In the genomic region with DNA sequence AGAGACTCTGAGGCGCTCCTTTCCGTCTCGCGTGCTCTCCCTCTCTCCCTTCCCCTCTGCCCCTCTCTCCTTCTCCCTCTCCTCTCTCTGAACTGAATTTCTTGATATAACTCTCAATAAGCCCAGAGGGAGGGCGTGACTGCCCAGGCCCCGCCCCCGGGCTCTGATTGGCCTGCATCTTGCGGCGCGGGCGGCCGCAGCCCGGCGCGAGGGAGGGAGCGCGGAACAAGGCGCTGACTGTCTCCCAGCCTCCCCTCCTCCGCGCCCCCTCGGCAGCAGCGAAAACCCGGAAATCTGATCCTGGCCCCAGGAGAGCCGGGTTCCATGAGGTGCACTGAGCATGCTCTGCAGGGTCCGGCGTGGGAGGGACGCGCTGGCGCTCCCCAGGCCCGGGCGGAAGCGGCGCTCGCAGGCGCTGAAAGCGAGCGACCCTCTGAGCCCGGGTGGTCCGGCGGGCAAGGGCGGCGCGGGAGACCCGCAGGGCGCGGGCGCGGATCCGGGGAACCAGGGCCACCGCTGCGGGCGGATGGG, we compare ENCODE assay signal across 1 cellular context.
A peak's percentile ranks its signal among the peaks of the same experiment; 100 is the strongest.
TF ChIP-seq lines count a peak whose summit lies in the region.

Gene PCDH9 (minus strand): TSS at position 94 of the 531 bp plus-strand sequence. CDS start 1,896 bp downstream, outside the sequence.

TF ChIP-seq in HEK293, 187 proteins besides CTCF, POLR2A, EP300 and RAD21 (continued from another document):
- no peak for TF ChIP-seq ZNF239 (tag by site-specific recombination; IDR thresholded peaks at IDR 0.05)
- peak; percentile 53 for TF ChIP-seq SP7 (tag by site-specific recombination; IDR thresholded peaks at IDR 0.05)
- TF ChIP-seq ZEB2 (tag by site-specific recombination; IDR thresholded peaks at IDR 0.05): peak; percentile 47
- TF ChIP-seq ZNF174 (tag by site-specific recombination; IDR thresholded peaks at IDR 0.05): no peak
- peak; percentile 92 for TF ChIP-seq ZNF561 (tag by site-specific recombination; IDR thresholded peaks at IDR 0.05; ENCODE audit: borderline replicate concordance)
- TF ChIP-seq, protein P1, sequence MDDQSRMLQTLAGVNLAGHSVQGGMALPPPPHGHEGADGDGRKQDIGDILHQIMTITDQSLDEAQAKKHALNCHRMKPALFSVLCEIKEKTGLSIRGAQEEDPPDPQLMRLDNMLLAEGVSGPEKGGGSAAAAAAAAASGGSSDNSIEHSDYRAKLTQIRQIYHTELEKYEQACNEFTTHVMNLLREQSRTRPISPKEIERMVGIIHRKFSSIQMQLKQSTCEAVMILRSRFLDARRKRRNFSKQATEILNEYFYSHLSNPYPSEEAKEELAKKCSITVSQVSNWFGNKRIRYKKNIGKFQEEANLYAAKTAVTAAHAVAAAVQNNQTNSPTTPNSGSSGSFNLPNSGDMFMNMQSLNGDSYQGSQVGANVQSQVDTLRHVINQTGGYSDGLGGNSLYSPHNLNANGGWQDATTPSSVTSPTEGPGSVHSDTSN (CRISPR knock-in tag; IDR thresholded peaks at IDR 0.05): peak; percentile 53; the same call in 1 of the 2 replicates
- TF ChIP-seq PRDM1 (tag by site-specific recombination; IDR thresholded peaks at IDR 0.05): peak; percentile 95
- TF ChIP-seq ZSCAN16 (tag by site-specific recombination; IDR thresholded peaks at IDR 0.05): no peak
- peak; percentile 43; the same call in 1 of the 2 replicates for TF ChIP-seq ZNF76 (tag by site-specific recombination; IDR thresholded peaks at IDR 0.05; ENCODE audit: borderline replicate concordance, low read depth)
- no peak for TF ChIP-seq SALL2 (tag by site-specific recombination; IDR thresholded peaks at IDR 0.05; ENCODE audit: borderline replicate concordance)
- TF ChIP-seq ZXDB (tag by site-specific recombination; IDR thresholded peaks at IDR 0.05): peak; percentile 17
- TF ChIP-seq ZNF830 (tag by site-specific recombination; IDR thresholded peaks at IDR 0.05; ENCODE audit: low read depth): no peak
- no peak for TF ChIP-seq OVOL3 (tag by site-specific recombination; IDR thresholded peaks at IDR 0.05)
- 0 out of 2 replicates have a peak, but pooled peaks have one; percentile 52 for TF ChIP-seq ZNF449 (tag by site-specific recombination; IDR thresholded peaks at IDR 0.05)
- TF ChIP-seq ZNF366 (tag by site-specific recombination; conservative IDR thresholded peaks at IDR 0.05): peak; percentile 98
- peak; percentile 86 for TF ChIP-seq KLF9 (tag by site-specific recombination; IDR thresholded peaks at IDR 0.05; ENCODE audit: low read depth)
- TF ChIP-seq, protein P2, sequence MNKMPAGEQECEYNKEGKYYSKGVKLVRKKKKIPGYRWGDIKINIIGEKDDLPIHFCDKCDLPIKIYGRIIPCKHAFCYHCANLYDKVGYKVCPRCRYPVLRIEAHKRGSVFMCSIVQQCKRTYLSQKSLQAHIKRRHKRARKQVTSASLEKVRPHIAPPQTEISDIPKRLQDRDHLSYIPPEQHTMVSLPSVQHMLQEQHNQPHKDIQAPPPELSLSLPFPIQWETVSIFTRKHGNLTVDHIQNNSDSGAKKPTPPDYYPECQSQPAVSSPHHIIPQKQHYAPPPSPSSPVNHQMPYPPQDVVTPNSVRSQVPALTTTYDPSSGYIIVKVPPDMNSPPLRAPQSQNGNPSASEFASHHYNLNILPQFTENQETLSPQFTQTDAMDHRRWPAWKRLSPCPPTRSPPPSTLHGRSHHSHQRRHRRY (tag by site-specific recombination; IDR thresholded peaks at IDR 0.05): no peak
- TF ChIP-seq TCF7L2 (IDR thresholded peaks at IDR 0.05; ENCODE audit: borderline replicate concordance, low read depth, low read length): peak; percentile 12; the same call in 1 of the 2 replicates
- TF ChIP-seq TRIM28 (IDR thresholded peaks at IDR 0.05; ENCODE audit: borderline replicate concordance, low read length): no peak
- TF ChIP-seq ZBTB17 (tag by site-specific recombination; IDR thresholded peaks at IDR 0.05): peak; percentile 58
- TF ChIP-seq, protein P3, sequence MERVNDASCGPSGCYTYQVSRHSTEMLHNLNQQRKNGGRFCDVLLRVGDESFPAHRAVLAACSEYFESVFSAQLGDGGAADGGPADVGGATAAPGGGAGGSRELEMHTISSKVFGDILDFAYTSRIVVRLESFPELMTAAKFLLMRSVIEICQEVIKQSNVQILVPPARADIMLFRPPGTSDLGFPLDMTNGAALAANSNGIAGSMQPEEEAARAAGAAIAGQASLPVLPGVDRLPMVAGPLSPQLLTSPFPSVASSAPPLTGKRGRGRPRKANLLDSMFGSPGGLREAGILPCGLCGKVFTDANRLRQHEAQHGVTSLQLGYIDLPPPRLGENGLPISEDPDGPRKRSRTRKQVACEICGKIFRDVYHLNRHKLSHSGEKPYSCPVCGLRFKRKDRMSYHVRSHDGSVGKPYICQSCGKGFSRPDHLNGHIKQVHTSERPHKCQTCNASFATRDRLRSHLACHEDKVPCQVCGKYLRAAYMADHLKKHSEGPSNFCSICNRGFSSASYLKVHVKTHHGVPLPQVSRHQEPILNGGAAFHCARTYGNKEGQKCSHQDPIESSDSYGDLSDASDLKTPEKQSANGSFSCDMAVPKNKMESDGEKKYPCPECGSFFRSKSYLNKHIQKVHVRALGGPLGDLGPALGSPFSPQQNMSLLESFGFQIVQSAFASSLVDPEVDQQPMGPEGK (tag by site-specific recombination; IDR thresholded peaks at IDR 0.05): peak; percentile 96
- TF ChIP-seq, protein P4, sequence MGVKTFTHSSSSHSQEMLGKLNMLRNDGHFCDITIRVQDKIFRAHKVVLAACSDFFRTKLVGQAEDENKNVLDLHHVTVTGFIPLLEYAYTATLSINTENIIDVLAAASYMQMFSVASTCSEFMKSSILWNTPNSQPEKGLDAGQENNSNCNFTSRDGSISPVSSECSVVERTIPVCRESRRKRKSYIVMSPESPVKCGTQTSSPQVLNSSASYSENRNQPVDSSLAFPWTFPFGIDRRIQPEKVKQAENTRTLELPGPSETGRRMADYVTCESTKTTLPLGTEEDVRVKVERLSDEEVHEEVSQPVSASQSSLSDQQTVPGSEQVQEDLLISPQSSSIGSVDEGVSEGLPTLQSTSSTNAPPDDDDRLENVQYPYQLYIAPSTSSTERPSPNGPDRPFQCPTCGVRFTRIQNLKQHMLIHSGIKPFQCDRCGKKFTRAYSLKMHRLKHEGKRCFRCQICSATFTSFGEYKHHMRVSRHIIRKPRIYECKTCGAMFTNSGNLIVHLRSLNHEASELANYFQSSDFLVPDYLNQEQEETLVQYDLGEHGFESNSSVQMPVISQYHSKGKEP (tag by site-specific recombination; IDR thresholded peaks at IDR 0.05): peak; percentile 63
- TF ChIP-seq ZBTB6 (tag by site-specific recombination; IDR thresholded peaks at IDR 0.05): no peak; the same call in 1 of the 2 replicates
- TF ChIP-seq SCRT1 (tag by site-specific recombination; IDR thresholded peaks at IDR 0.05; ENCODE audit: borderline replicate concordance): no peak
- TF ChIP-seq KLF8 (tag by site-specific recombination; IDR thresholded peaks at IDR 0.05): peak; percentile 65; the same call in 1 of the 2 replicates
- TF ChIP-seq ZIC2 (tag by site-specific recombination; IDR thresholded peaks at IDR 0.05): no peak
- peak; percentile 63; the same call in 1 of the 2 replicates for TF ChIP-seq ZNF629 (tag by site-specific recombination; IDR thresholded peaks at IDR 0.05)
- TF ChIP-seq ZNF394 (tag by site-specific recombination; IDR thresholded peaks at IDR 0.05; ENCODE audit: borderline replicate concordance): no peak
- TF ChIP-seq ZNF2 (tag by site-specific recombination; IDR thresholded peaks at IDR 0.05): no peak
- TF ChIP-seq SP3 (tag by site-specific recombination; IDR thresholded peaks at IDR 0.05): peak; percentile 82
- TF ChIP-seq KLF10 (tag by site-specific recombination; IDR thresholded peaks at IDR 0.05): peak; percentile 79; the same call in 1 of the 2 replicates
- peak; percentile 61; the same call in 1 of the 2 replicates for TF ChIP-seq KLF16 (tag by site-specific recombination; IDR thresholded peaks at IDR 0.05)
- TF ChIP-seq ZNF24 (tag by site-specific recombination; IDR thresholded peaks at IDR 0.05): peak; percentile 59; the same call in 1 of the 2 replicates
- TF ChIP-seq PRDM4 (tag by site-specific recombination; IDR thresholded peaks at IDR 0.05): peak; percentile 38
- peak; percentile 77 for TF ChIP-seq ZFHX2 (tag by site-specific recombination; conservative IDR thresholded peaks at IDR 0.05)
- 0 out of 2 replicates have a peak, but pooled peaks have one; percentile 51 for TF ChIP-seq ZNF843 (tag by site-specific recombination; IDR thresholded peaks at IDR 0.05)
- TF ChIP-seq ZNF184 (tag by site-specific recombination; IDR thresholded peaks at IDR 0.05): 0 out of 2 replicates have a peak, but pooled peaks have one; percentile 19
